10 cellular contexts compared by ENCODE assay signal in genomic region chr19:42207767-42208259, GRCh38. TPM values are rescaled to one million over a fixed set of nuclear protein-coding genes. Genes with fewer than 3 reads are reported as not detected.
DNase-seq lines count a peak whose midpoint lies in the region; ATAC-seq, FAIRE-seq and TF ChIP-seq lines count a peak whose summit lies in the region.
"Had no signal": no experiment of that assay in that cellular context is flagged by ENCODE, and none has a peak within 500 bp of the region (broad histone marks: within the 10 kb centered on the region; RNA-seq: fewer than 3 reads in every experiment).

No MANE protein-coding gene starts in this region.

- H3K4me1 ChIP-seq in RWPE2 (ENCODE audit: insufficient read depth, poor library complexity, severe bottlenecking), result peaks cover 26% of the 10 kb centered on the region
- peaks cover 17% of the 10 kb centered on the region for H3K4me1 ChIP-seq in endothelial cell of umbilical vein (ENCODE audit: control insufficient read depth, extremely low read depth, insufficient read depth, low read length)

- peak overlapping the region; percentile 26 for H3K4me3 Mint-ChIP-seq in T-helper 1 cell treated with Interleukin-12 subunit alpha and Interleukin-12 subunit beta and Interleukin-4 antibody, amounts not matched to agents 30 μg/mL and 1 μg/mL, for 36 hours

- H3K9me3 Mint-ChIP-seq in T-helper 1 cell treated with Interleukin-12 subunit alpha and Interleukin-12 subunit beta and Interleukin-4 antibody, amounts not matched to agents 30 μg/mL and 1 μg/mL, for 36 hours, result no peaks in the 10 kb centered on the region

- H3K27ac ChIP-seq in RWPE2 (ENCODE audit: poor library complexity, severe bottlenecking) (peak overlapping the region; percentile 88), endothelial cell of umbilical vein (ENCODE audit: insufficient read depth, low read depth, low read length) (peak overlapping the region; percentile 52)
- H3K27ac ChIP-seq: cardiac muscle cell had no signal

- FAIRE-seq in endothelial cell of umbilical vein (lab: Jason Lieb, UNC), result peak; percentile 93

- peaks cover 78% of the 10 kb centered on the region for H3K36me3 ChIP-seq in RWPE2 (ENCODE audit: low read depth)
- peaks cover under 1 to 31% of the 10 kb centered on the region in 2 experiments for H3K36me3 ChIP-seq in endothelial cell of umbilical vein (ENCODE audit: control insufficient read depth in 2 of 2, extremely low read depth in 1 of 2, insufficient read depth in 2 of 2, low read length in 2 of 2)

- H3K9me3 ChIP-seq in RWPE2 (ENCODE audit: severe bottlenecking), result no peaks in the 10 kb centered on the region
- no peaks in the 10 kb centered on the region for H3K9me3 ChIP-seq in endothelial cell of umbilical vein (replicated peaks; ENCODE audit: control insufficient read depth, insufficient read depth, low read length)

- peaks cover 59% of the 10 kb centered on the region for H3K36me3 Mint-ChIP-seq in T-helper 1 cell treated with Interleukin-12 subunit alpha and Interleukin-12 subunit beta and Interleukin-4 antibody, amounts not matched to agents 30 μg/mL and 1 μg/mL, for 36 hours (ENCODE audit: low read depth)

- BruUV-seq in endothelial cell of umbilical vein (replicated peaks; lab: Mats Ljungman, UMichigan), result no TSS peak

- no peaks in the 10 kb centered on the region for H4K20me1 ChIP-seq in endothelial cell of umbilical vein (replicated peaks; ENCODE audit: control insufficient read depth, extremely low read depth, insufficient read depth, low read length)

- no peaks in the 10 kb centered on the region for H3K27me3 ChIP-seq in RWPE2 (ENCODE audit: insufficient read depth, poor library complexity, severe bottlenecking)
- no peaks in the 10 kb centered on the region for H3K27me3 ChIP-seq in endothelial cell of umbilical vein (ENCODE audit: control insufficient read depth in 2 of 2, insufficient read depth in 2 of 2, low read length in 2 of 2)
- H3K27me3 ChIP-seq: cardiac muscle cell had no signal

- peaks cover 45% of the 10 kb centered on the region for H3K4me1 Mint-ChIP-seq in T-helper 1 cell treated with Interleukin-12 subunit alpha and Interleukin-12 subunit beta and Interleukin-4 antibody, amounts not matched to agents 30 μg/mL and 1 μg/mL, for 36 hours (ENCODE audit: low read depth)

- peak overlapping the region; percentile 78 for H3K27ac Mint-ChIP-seq in T-helper 1 cell treated with Interleukin-12 subunit alpha and Interleukin-12 subunit beta and Interleukin-4 antibody, amounts not matched to agents 30 μg/mL and 1 μg/mL, for 36 hours

- H3K79me2 ChIP-seq in endothelial cell of umbilical vein (ENCODE audit: control insufficient read depth, insufficient read depth, low read length), result no peaks in the 10 kb centered on the region

- H3K9me1 ChIP-seq in endothelial cell of umbilical vein (replicated peaks; ENCODE audit: control insufficient read depth, extremely low read depth, insufficient read depth, low read length), result no peaks in the 10 kb centered on the region

- TF ChIP-seq POLR2A in endothelial cell of umbilical vein (IDR thresholded peaks at IDR 0.05; ENCODE audit: low read depth, low read length), result no peak

- intact Hi-C loops in endothelial cell of umbilical vein (cut with micrococcal nuclease), result no loop called here

- TF ChIP-seq CTCF in RWPE2 (IDR thresholded peaks at IDR 0.05; ENCODE audit: poor library complexity, severe bottlenecking) (no peak), endothelial cell of umbilical vein (IDR thresholded peaks at IDR 0.05; ENCODE audit: extremely low read depth in 1 of 2, insufficient read depth in 1 of 2, low read depth in 1 of 2, low read length in 2 of 2) (no peak)

- DNase-seq in T-helper 1 cell (no peak), RWPE2 (ENCODE audit: low spot score) (no peak), endothelial cell of umbilical vein (ENCODE audit: low read depth, low spot score) (peak; percentile 30), KG1 (lab: John Stamatoyannopoulos, UW) (no peak), NCI-H2227 treated with DMSO at 0.1 percent for 48 hours (lab: John Stamatoyannopoulos, UW) (no peak)
- peak; percentile 38 for DNase-seq in stimulated activated CD8-positive, alpha-beta memory T cell treated with anti-CD3 and anti-CD28 coated beads, Interleukin-4, amount 100 ng/mL, for 48 hours
- DNase-seq: NCI-H69 had no signal

- CTCF ChIA-PET in endothelial cell of umbilical vein (lab: Charles Lee), result interaction anchor here (0.7 to 1.0 kb wide), 2 partner anchors 9 to 31 kb away, joined by 3 read pairs; no protein-coding TSS in a partner anchor

- dilution Hi-C loops in endothelial cell of umbilical vein (cut with MboI; ENCODE audit: extremely low pct_ligation_motif_present, low sequenced_read_pairs), result no loop called here

- H3K4me2 ChIP-seq in endothelial cell of umbilical vein (ENCODE audit: insufficient read depth, low read length), result no peak overlapping the region

- no peak overlapping the region for H3K9ac ChIP-seq in endothelial cell of umbilical vein (replicated peaks; ENCODE audit: extremely low read depth, insufficient read depth, low read length)

- ATAC-seq in RWPE2 (ENCODE audit: low read depth) (peak; percentile 89), GM21447 (IDR thresholded peaks at IDR 0.05; ENCODE audit: unreplicated experiment) (no peak)

- H2AFZ ChIP-seq in endothelial cell of umbilical vein (ENCODE audit: low read depth, low read length), result no peak overlapping the region

- H3K27me3 Mint-ChIP-seq in T-helper 1 cell treated with Interleukin-12 subunit alpha and Interleukin-12 subunit beta and Interleukin-4 antibody, amounts not matched to agents 30 μg/mL and 1 μg/mL, for 36 hours (ENCODE audit: low read depth), result no peaks in the 10 kb centered on the region

- POLR2A ChIA-PET in endothelial cell of umbilical vein (lab: Charles Lee), result interaction anchor here (0.7 kb wide), 1 partner anchor 89 kb away, joined by 5 read pairs; no protein-coding TSS in a partner anchor

- H3K4me3 ChIP-seq in RWPE2 (ENCODE audit: severe bottlenecking) (no peak overlapping the region), endothelial cell of umbilical vein (replicated peaks in 1 of 3; ENCODE audit: insufficient read depth in 1 of 3, low read depth in 1 of 3, low read length in 3 of 3) (no peak overlapping the region)
- H3K4me3 ChIP-seq: cardiac muscle cell had no signal

TF ChIP-seq in endothelial cell of umbilical vein, 7 proteins besides CTCF, POLR2A, EP300 and RAD21:
- peak; percentile 43 for TF ChIP-seq POLR2AphosphoS5 (IDR thresholded peaks at IDR 0.05; ENCODE audit: insufficient read depth, low read depth, low read length)
- peak; percentile 78 for TF ChIP-seq FOS (IDR thresholded peaks at IDR 0.05; ENCODE audit: borderline replicate concordance, insufficient read depth, low read length)
- TF ChIP-seq MYC (IDR thresholded peaks at IDR 0.05; ENCODE audit: low read depth, low read length), result no peak
- TF ChIP-seq JUN (IDR thresholded peaks at IDR 0.05; ENCODE audit: borderline replicate concordance, insufficient read depth, insufficient read length, low read depth), result peak; percentile 30
- TF ChIP-seq GATA2 (IDR thresholded peaks at IDR 0.05; ENCODE audit: insufficient read depth, insufficient read length, low read depth, low read length), result no peak
- no peak for TF ChIP-seq EZH2 (IDR thresholded peaks at IDR 0.05; ENCODE audit: borderline replicate concordance, low read depth, low read length, severe bottlenecking)
- TF ChIP-seq MAX (IDR thresholded peaks at IDR 0.05; ENCODE audit: insufficient read depth, insufficient read length), result no peak

RNA-seq across cellular contexts. Expression of gene DEDD2, which starts 9.7 kb away (rescaled TPM):
- 19.3 and 19.5 TPM in 2 replicates for total RNA-seq in endothelial cell of umbilical vein
- polyA plus RNA-seq in endothelial cell of umbilical vein, result 34.8 and 38.5 TPM in 2 replicates
- 18.5 and 24.2 TPM in 2 replicates for polyA plus RNA-seq in endothelial cell of umbilical vein (2011; cell fraction: cytosol; rRNA removed)
- polyA plus RNA-seq in endothelial cell of umbilical vein (2011; cell fraction: nucleus; rRNA removed), result 12.7 and 16.1 TPM in 2 replicates
- 14.2 and 19.6 TPM in 2 replicates for polyA plus RNA-seq in endothelial cell of umbilical vein (2012)
- polyA minus RNA-seq in endothelial cell of umbilical vein, result 12.6 and 12.8 TPM in 2 replicates
- 5.8 TPM for polyA minus RNA-seq in endothelial cell of umbilical vein (2011; cell fraction: cytosol; rRNA and poly(A)+ RNA removed)
- 3.5 and 6.1 TPM in 2 replicates for polyA minus RNA-seq in endothelial cell of umbilical vein (2011; cell fraction: nucleus; rRNA and poly(A)+ RNA removed)

RNA-seq across cellular contexts. Expression of gene ZNF526, which starts 12.3 kb away (rescaled TPM):
- 13.3 and 13.4 TPM in 2 replicates for total RNA-seq in endothelial cell of umbilical vein
- polyA plus RNA-seq in endothelial cell of umbilical vein, result 6.5 and 8.0 TPM in 2 replicates
- polyA plus RNA-seq in endothelial cell of umbilical vein (2011; cell fraction: cytosol; rRNA removed), result 3.5 and 3.7 TPM in 2 replicates
- polyA plus RNA-seq in endothelial cell of umbilical vein (2011; cell fraction: nucleus; rRNA removed), result 4.0 and 4.5 TPM in 2 replicates
- 8.1 and 8.7 TPM in 2 replicates for polyA plus RNA-seq in endothelial cell of umbilical vein (2012)
- 10.5 and 13.9 TPM in 2 replicates for polyA minus RNA-seq in endothelial cell of umbilical vein
- 3.8 TPM for polyA minus RNA-seq in endothelial cell of umbilical vein (2011; cell fraction: cytosol; rRNA and poly(A)+ RNA removed)
- polyA minus RNA-seq in endothelial cell of umbilical vein (2011; cell fraction: nucleus; rRNA and poly(A)+ RNA removed), result 6.1 and 6.9 TPM in 2 replicates

RNA-seq across cellular contexts. Expression of gene GSK3A, which starts 34.6 kb away (rescaled TPM):
- 48.3 and 49.5 TPM in 2 replicates for total RNA-seq in endothelial cell of umbilical vein
- 73.7 and 74.7 TPM in 2 replicates for polyA plus RNA-seq in endothelial cell of umbilical vein
- polyA plus RNA-seq in endothelial cell of umbilical vein (2011; cell fraction: cytosol; rRNA removed), result 43.0 and 46.7 TPM in 2 replicates
- 38.6 and 45.0 TPM in 2 replicates for polyA plus RNA-seq in endothelial cell of umbilical vein (2011; cell fraction: nucleus; rRNA removed)
- 51.1 and 56.5 TPM in 2 replicates for polyA plus RNA-seq in endothelial cell of umbilical vein (2012)
- polyA minus RNA-seq in endothelial cell of umbilical vein, result 42.6 and 53.2 TPM in 2 replicates
- polyA minus RNA-seq in endothelial cell of umbilical vein (2011; cell fraction: cytosol; rRNA and poly(A)+ RNA removed), result 12.4 TPM
- 10.8 and 11.8 TPM in 2 replicates for polyA minus RNA-seq in endothelial cell of umbilical vein (2011; cell fraction: nucleus; rRNA and poly(A)+ RNA removed)

RNA-seq across cellular contexts. Expression of gene ERF, which starts 47.1 kb away (rescaled TPM):
- total RNA-seq in endothelial cell of umbilical vein, result 117 and 130 TPM in 2 replicates
- polyA plus RNA-seq in endothelial cell of umbilical vein, result 102 and 125 TPM in 2 replicates
- polyA plus RNA-seq in endothelial cell of umbilical vein (2011; cell fraction: cytosol; rRNA removed), result 43.3 and 54.3 TPM in 2 replicates
- polyA plus RNA-seq in endothelial cell of umbilical vein (2011; cell fraction: nucleus; rRNA removed), result 130 and 152 TPM in 2 replicates
- polyA plus RNA-seq in endothelial cell of umbilical vein (2012), result 40.7 and 61.9 TPM in 2 replicates
- 76.4 and 95.4 TPM in 2 replicates for polyA minus RNA-seq in endothelial cell of umbilical vein
- polyA minus RNA-seq in endothelial cell of umbilical vein (2011; cell fraction: cytosol; rRNA and poly(A)+ RNA removed), result 26.5 TPM
- 38.5 and 45.5 TPM in 2 replicates for polyA minus RNA-seq in endothelial cell of umbilical vein (2011; cell fraction: nucleus; rRNA and poly(A)+ RNA removed)

Comparison
In these comparisons a context has a peak if more than half of its experiments do, and no peak if none do; other contexts are left out.
1. DNase-seq: peak in endothelial cell of umbilical vein (single experiment) and stimulated activated CD8-positive, alpha-beta memory T cell treated with anti-CD3 and anti-CD28 coated beads, Interleukin-4, amount 100 ng/mL, for 48 hours (single experiment); none in T-helper 1 cell (0 of 5), RWPE2 (single experiment), KG1 (single experiment) and NCI-H2227 treated with DMSO at 0.1 percent for 48 hours (single experiment).